ENCODE assay signal across 8 cellular contexts in the genomic region with DNA sequence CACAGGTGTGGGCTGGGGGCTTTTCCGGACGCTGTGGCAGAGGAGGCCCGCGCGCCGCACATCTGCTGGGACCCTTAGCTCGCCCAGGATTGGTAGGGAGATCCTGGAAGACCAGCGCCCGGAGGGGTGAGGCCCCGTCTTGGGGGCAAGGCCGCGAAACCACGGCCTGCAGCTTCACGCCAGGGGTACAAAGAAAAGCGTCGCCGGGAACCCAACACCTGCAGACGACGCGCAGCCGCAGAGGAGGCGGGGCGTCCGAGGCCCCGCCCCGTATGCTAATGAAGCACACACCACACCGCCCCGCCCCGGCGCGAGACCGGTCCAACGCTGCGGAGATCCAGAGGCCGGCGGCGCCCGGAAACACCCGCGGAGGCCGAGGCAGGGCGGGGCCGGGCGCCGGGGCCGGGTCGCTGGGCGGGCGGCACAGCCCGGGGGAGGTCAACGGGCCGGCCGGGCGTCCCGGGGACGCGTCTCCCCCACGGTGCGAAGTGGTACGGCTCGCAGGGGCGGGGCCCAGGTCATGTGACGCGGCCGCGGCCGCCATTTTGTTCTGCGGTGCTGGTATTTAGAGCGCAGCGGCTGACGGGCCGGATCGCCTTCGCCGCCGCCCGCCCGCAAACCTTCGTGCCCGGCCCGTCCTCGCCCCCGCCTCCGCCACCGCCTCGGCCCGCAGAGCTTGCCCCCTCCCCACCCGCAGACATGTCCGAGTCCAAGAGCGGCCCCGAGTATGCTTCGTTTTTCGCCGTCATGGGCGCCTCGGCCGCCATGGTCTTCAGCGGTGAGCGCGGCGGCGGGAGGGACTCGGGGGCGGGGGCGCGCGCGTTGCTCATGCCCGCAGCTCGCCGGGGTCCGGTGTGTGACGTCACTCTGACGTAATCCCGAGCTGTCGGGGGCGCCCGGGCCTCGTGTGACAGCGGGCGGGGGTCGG. TPM values are rescaled to one million over a fixed set of nuclear protein-coding genes. Genes with fewer than 3 reads are reported as not detected.
DNase-seq lines count a peak whose midpoint lies in the region; ATAC-seq and TF ChIP-seq lines count a peak whose summit lies in the region.

A gene (plus strand): TSS at position 548 of the 928 bp plus-strand sequence. CDS start 152 bp downstream, at position 700.

- peak within 1 kb of the TSS; percentile 94 to 99 for H3K27ac Mint-ChIP-seq in stimulated activated naive CD8-positive, alpha-beta T cell treated with anti-CD3 and anti-CD28 coated beads, Interleukin-15, amount 100 ng/mL, for 72 hours

- H3K4me2 ChIP-seq in neural cell (ENCODE audit: low read length) = peak within 1 kb of the TSS; percentile 94

- TF ChIP-seq EP300 in neural cell (conservative IDR thresholded peaks at IDR 0.05; ENCODE audit: poor library complexity, severe bottlenecking) = peak; percentile 62

- DNase-seq in ELF-1 (ENCODE audit: low read depth, low spot score) (peak; percentile 95), H7 (peak; percentile 99), M059J (ENCODE audit: low read depth) (peak; percentile 84), fibroblast of the conjunctiva (ENCODE audit: low read depth) (peak; percentile 60)
- peak; percentile 96 for DNase-seq in activated effector memory CD4-positive, alpha-beta T cell treated with anti-CD3 and anti-CD28 coated beads, Interleukin-2, amount 50 U/mL, for 16 hours
- peak; percentile 91 to 93 for DNase-seq in stimulated activated naive CD8-positive, alpha-beta T cell treated with anti-CD3 and anti-CD28 coated beads, Interleukin-15, amount 100 ng/mL, for 72 hours

- H3K27me3 ChIP-seq in H7 (ENCODE audit: control insufficient read depth, insufficient read depth, low read length) (peaks cover 1% of the 10 kb centered on the region; the same call in 1 of the 2 replicates), neural cell (ENCODE audit: insufficient read depth, low read depth, low read length) (no peaks in the 10 kb centered on the region)

- peak within 1 kb of the TSS; percentile 98 for H3K27ac ChIP-seq in neural cell (ENCODE audit: low read length)

- no peaks in the 10 kb centered on the region for H3K9me2 ChIP-seq in neural cell (ENCODE audit: insufficient read depth, low read length)

- H3K4me3 ChIP-seq in H7 (ENCODE audit: insufficient read depth, low read depth, low read length) = peak within 1 kb of the TSS; percentile 75
- peak within 1 kb of the TSS; percentile 92 for H3K4me3 ChIP-seq in neural cell (ENCODE audit: low read length)

- TF ChIP-seq RAD21 in neural cell (conservative IDR thresholded peaks at IDR 0.05) = peak; percentile 11

- no peaks in the 10 kb centered on the region for H3K36me3 ChIP-seq in H7 (replicated peaks; ENCODE audit: control insufficient read depth, insufficient read depth, low read length)
- no peaks in the 10 kb centered on the region for H3K36me3 ChIP-seq in neural cell (ENCODE audit: insufficient read depth, low read length)

- H3K9me3 ChIP-seq in neural cell (ENCODE audit: low read length) = no peaks in the 10 kb centered on the region

- TF ChIP-seq CTCF in neural cell (IDR thresholded peaks at IDR 0.05; ENCODE audit: poor library complexity, severe bottlenecking) = no peak

- H3K4me3 Mint-ChIP-seq in stimulated activated naive CD8-positive, alpha-beta T cell treated with anti-CD3 and anti-CD28 coated beads, Interleukin-15, amount 100 ng/mL, for 72 hours = peak within 1 kb of the TSS; percentile 95 to 96

- ATAC-seq in stimulated activated naive CD8-positive, alpha-beta T cell treated with anti-CD3 and anti-CD28 coated beads, Interleukin-15, amount 100 ng/mL, for 72 hours = peak; percentile 89

- peaks cover 42% of the 10 kb centered on the region for H3K79me2 ChIP-seq in neural cell (replicated peaks; ENCODE audit: insufficient read depth, low read length)

- peak within 1 kb of the TSS; percentile 87 for H2AFZ ChIP-seq in neural cell (ENCODE audit: low read depth, low read length)

- H3K27me3 Mint-ChIP-seq in stimulated activated naive CD8-positive, alpha-beta T cell treated with anti-CD3 and anti-CD28 coated beads, Interleukin-15, amount 100 ng/mL, for 72 hours = no peaks in the 10 kb centered on the region

- H3K4me1 Mint-ChIP-seq in stimulated activated naive CD8-positive, alpha-beta T cell treated with anti-CD3 and anti-CD28 coated beads, Interleukin-15, amount 100 ng/mL, for 72 hours = peaks cover 65% of the 10 kb centered on the region

- peak; percentile 69 for TF ChIP-seq POLR2A in Raji (IDR thresholded peaks at IDR 0.05; ENCODE audit: insufficient read depth, low read depth, low read length)

- peaks cover 31% of the 10 kb centered on the region for H4K20me1 ChIP-seq in neural cell (ENCODE audit: insufficient read depth)

- no peaks in the 10 kb centered on the region for H3F3A ChIP-seq in neural cell (ENCODE audit: insufficient read depth, low read length, poor library complexity, severe bottlenecking)

- no peaks in the 10 kb centered on the region for H3K9me3 Mint-ChIP-seq in stimulated activated naive CD8-positive, alpha-beta T cell treated with anti-CD3 and anti-CD28 coated beads, Interleukin-15, amount 100 ng/mL, for 72 hours

- H3K9ac ChIP-seq in neural cell (ENCODE audit: low read length) = peak within 1 kb of the TSS; percentile 96

TF ChIP-seq in neural cell, 6 proteins besides CTCF, POLR2A, EP300 and RAD21:
- peak; percentile 92 for TF ChIP-seq POLR2AphosphoS5 (IDR thresholded peaks at IDR 0.05)
- peak; percentile 50 for TF ChIP-seq MXI1 (conservative IDR thresholded peaks at IDR 0.05; ENCODE audit: poor library complexity, severe bottlenecking)
- TF ChIP-seq TAF1 (IDR thresholded peaks at IDR 0.05; ENCODE audit: low read depth) = peak; percentile 85
- no peak for TF ChIP-seq EZH2 (IDR thresholded peaks at IDR 0.05; ENCODE audit: borderline replicate concordance, insufficient read depth, low read length, poor library complexity, severe bottlenecking)
- no peak for TF ChIP-seq SMC3 (conservative IDR thresholded peaks at IDR 0.05; ENCODE audit: poor library complexity)
- TF ChIP-seq, protein P1, sequence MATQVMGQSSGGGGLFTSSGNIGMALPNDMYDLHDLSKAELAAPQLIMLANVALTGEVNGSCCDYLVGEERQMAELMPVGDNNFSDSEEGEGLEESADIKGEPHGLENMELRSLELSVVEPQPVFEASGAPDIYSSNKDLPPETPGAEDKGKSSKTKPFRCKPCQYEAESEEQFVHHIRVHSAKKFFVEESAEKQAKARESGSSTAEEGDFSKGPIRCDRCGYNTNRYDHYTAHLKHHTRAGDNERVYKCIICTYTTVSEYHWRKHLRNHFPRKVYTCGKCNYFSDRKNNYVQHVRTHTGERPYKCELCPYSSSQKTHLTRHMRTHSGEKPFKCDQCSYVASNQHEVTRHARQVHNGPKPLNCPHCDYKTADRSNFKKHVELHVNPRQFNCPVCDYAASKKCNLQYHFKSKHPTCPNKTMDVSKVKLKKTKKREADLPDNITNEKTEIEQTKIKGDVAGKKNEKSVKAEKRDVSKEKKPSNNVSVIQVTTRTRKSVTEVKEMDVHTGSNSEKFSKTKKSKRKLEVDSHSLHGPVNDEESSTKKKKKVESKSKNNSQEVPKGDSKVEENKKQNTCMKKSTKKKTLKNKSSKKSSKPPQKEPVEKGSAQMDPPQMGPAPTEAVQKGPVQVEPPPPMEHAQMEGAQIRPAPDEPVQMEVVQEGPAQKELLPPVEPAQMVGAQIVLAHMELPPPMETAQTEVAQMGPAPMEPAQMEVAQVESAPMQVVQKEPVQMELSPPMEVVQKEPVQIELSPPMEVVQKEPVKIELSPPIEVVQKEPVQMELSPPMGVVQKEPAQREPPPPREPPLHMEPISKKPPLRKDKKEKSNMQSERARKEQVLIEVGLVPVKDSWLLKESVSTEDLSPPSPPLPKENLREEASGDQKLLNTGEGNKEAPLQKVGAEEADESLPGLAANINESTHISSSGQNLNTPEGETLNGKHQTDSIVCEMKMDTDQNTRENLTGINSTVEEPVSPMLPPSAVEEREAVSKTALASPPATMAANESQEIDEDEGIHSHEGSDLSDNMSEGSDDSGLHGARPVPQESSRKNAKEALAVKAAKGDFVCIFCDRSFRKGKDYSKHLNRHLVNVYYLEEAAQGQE (IDR thresholded peaks at IDR 0.05; ENCODE audit: borderline replicate concordance) = peak; percentile 64
TF ChIP-seq in neural cell: peak in this region for 4.

RNA-seq across cellular contexts. Expression of the gene that starts here (rescaled TPM):
- 40.5 and 56.4 TPM in 2 replicates for total RNA-seq in H7 (2014; rRNA removed; shearing (Covaris generic))
- 80.0 and 81.3 TPM in 2 replicates for total RNA-seq in M059J (2014; rRNA removed; shearing (Covaris generic))
- polyA plus RNA-seq in neural cell = 89.7 and 100 TPM in 2 replicates
- 42.8 and 46.3 TPM in 2 replicates for polyA minus RNA-seq in neural cell

Comparison
In these comparisons a context has a peak if more than half of its experiments do, and no peak if none do; other contexts are left out.
1. Peak in every context shown above with its lines: DNase-seq, ATAC-seq, H3K4me3 ChIP-seq and H3K27ac ChIP-seq.